Comparison of ENCODE assay signal across 15 cellular contexts in genomic region chr6:47278545-47278944, GRCh38. TPM values are rescaled to one million over a fixed set of nuclear protein-coding genes. Genes with fewer than 3 reads are reported as not detected.
A peak's percentile ranks its signal among the peaks of the same experiment; 100 is the strongest.
DNase-seq lines count a peak whose midpoint lies in the region; ATAC-seq and TF ChIP-seq lines count a peak whose summit lies in the region.
"Had no signal": no experiment of that assay in that cellular context is flagged by ENCODE, and none has a peak within 500 bp of the region (broad histone marks: within the 10 kb centered on the region; RNA-seq: fewer than 3 reads in every experiment).

No MANE protein-coding gene starts in this region.

- H3K27ac Mint-ChIP-seq in activated CD4-positive, alpha-beta memory T cell treated with anti-CD3 and anti-CD28 coated beads, Interleukin-2, amount 10 ng/mL, durations not matched to agents 7 days and 5 days: no peak overlapping the region
- H3K27ac Mint-ChIP-seq in activated T-cell treated with anti-CD3 and anti-CD28 coated beads, Interleukin-2, amount 50 U/mL, for 72 hours: no peak overlapping the region

- no peaks in the 10 kb centered on the region for H3K27me3 Mint-ChIP-seq in activated CD4-positive, alpha-beta memory T cell treated with anti-CD3 and anti-CD28 coated beads, Interleukin-2, amount 10 ng/mL, durations not matched to agents 7 days and 5 days
- no peaks in the 10 kb centered on the region for H3K27me3 Mint-ChIP-seq in activated T-cell treated with anti-CD3 and anti-CD28 coated beads, Interleukin-2, amount 50 U/mL, for 72 hours (ENCODE audit: low read depth)

- H3K4me3 ChIP-seq in AG09309 (ENCODE audit: control insufficient read depth, low read depth, low read length): no peak overlapping the region

- TF ChIP-seq CTCF in AG09309 (IDR thresholded peaks at IDR 0.05; ENCODE audit: control insufficient read depth, insufficient read depth, low read depth, low read length, missing control alignments): no peak

- no peaks in the 10 kb centered on the region for H3K4me1 Mint-ChIP-seq in activated CD4-positive, alpha-beta memory T cell treated with anti-CD3 and anti-CD28 coated beads, Interleukin-2, amount 10 ng/mL, durations not matched to agents 7 days and 5 days
- no peaks in the 10 kb centered on the region for H3K4me1 Mint-ChIP-seq in activated T-cell treated with anti-CD3 and anti-CD28 coated beads, Interleukin-2, amount 50 U/mL, for 72 hours (ENCODE audit: low read depth)

- CTCF ChIA-PET in activated CD4-positive, alpha-beta memory T cell treated with anti-CD3 and anti-CD28 coated beads, Interleukin-2, amount 10 ng/mL, durations not matched to agents 7 days and 5 days (lab: Charles Lee): no interaction called here

- DNase-seq in AG09309 (ENCODE audit: low read depth): peak; percentile 11
- DNase-seq in NOMO-1 (lab: John Stamatoyannopoulos, UW; ENCODE audit: unreplicated experiment in 2 of 2): peak; percentile 67 to 91
- DNase-seq in fibroblast of peridontal ligament (ENCODE audit: extremely low read depth): peak; percentile 64
- DNase-seq in activated CD4-positive, alpha-beta memory T cell treated with anti-CD3 and anti-CD28 coated beads, Interleukin-2, amount 10 ng/mL, durations not matched to agents 7 days and 5 days: no peak
- no peak for DNase-seq in activated T-cell treated with anti-CD3 and anti-CD28 coated beads, Interleukin-2, amount 50 U/mL, for 72 hours
- DNase-seq: activated CD4-positive, CD25-positive, alpha-beta regulatory T cell; BE2C; left ventricle myocardium superior; NCI-H2081 treated with DMSO at 0.1 percent for 48 hours; SHP77 treated with DMSO at 0.1 percent for 48 hours; stimulated activated CD4-positive, alpha-beta T cell treated with anti-CD3 and anti-CD28 coated beads, Interleukin-1b, Interleukin-23, amount 100 ng/mL, for 48 hours; stimulated activated naive CD4-positive, alpha-beta T cell treated with Interleukin-2 at 50 U/mL for 16 hours had no signal

- POLR2A ChIA-PET in activated CD4-positive, alpha-beta memory T cell treated with anti-CD3 and anti-CD28 coated beads, Interleukin-2, amount 10 ng/mL, durations not matched to agents 7 days and 5 days (lab: Charles Lee): no interaction called here

- peaks cover 3% of the 10 kb centered on the region for H3K9me3 Mint-ChIP-seq in activated CD4-positive, alpha-beta memory T cell treated with anti-CD3 and anti-CD28 coated beads, Interleukin-2, amount 10 ng/mL, durations not matched to agents 7 days and 5 days
- H3K9me3 Mint-ChIP-seq in activated T-cell treated with anti-CD3 and anti-CD28 coated beads, Interleukin-2, amount 50 U/mL, for 72 hours: no peaks in the 10 kb centered on the region

- ATAC-seq in GM19468 (IDR thresholded peaks at IDR 0.05; ENCODE audit: extremely low read depth, unreplicated experiment) (peak; percentile 46), GM21717 (IDR thresholded peaks at IDR 0.05; ENCODE audit: unreplicated experiment) (no peak), HG02852 (IDR thresholded peaks at IDR 0.05; ENCODE audit: unreplicated experiment) (no peak)
- no peak for ATAC-seq in activated T-cell treated with anti-CD3 and anti-CD28 coated beads, Interleukin-2, amount 50 U/mL, for 72 hours (replicated peaks in 1 of 2)
- ATAC-seq: left ventricle myocardium superior had no signal

- H3K4me3 Mint-ChIP-seq in activated CD4-positive, alpha-beta memory T cell treated with anti-CD3 and anti-CD28 coated beads, Interleukin-2, amount 10 ng/mL, durations not matched to agents 7 days and 5 days: no peak overlapping the region
- no peak overlapping the region for H3K4me3 Mint-ChIP-seq in activated T-cell treated with anti-CD3 and anti-CD28 coated beads, Interleukin-2, amount 50 U/mL, for 72 hours

- H3K36me3 Mint-ChIP-seq in activated CD4-positive, alpha-beta memory T cell treated with anti-CD3 and anti-CD28 coated beads, Interleukin-2, amount 10 ng/mL, durations not matched to agents 7 days and 5 days (ENCODE audit: low read depth): no peaks in the 10 kb centered on the region
- peaks cover 1 to 2% of the 10 kb centered on the region in 2 donors for H3K36me3 Mint-ChIP-seq in activated T-cell treated with anti-CD3 and anti-CD28 coated beads, Interleukin-2, amount 50 U/mL, for 72 hours (ENCODE audit: insufficient read depth in 2 of 2)

RNA-seq across cellular contexts. Expression of gene TNFRSF21, which starts 31.2 kb away (rescaled TPM):
- total RNA-seq in activated CD4-positive, alpha-beta memory T cell treated with anti-CD3 and anti-CD28 coated beads, Interleukin-2, amount 10 ng/mL, durations not matched to agents 7 days and 5 days: under 1 TPM in 1 of 2 experiments, not detected in 1; 0.18 TPM
- total RNA-seq in activated T-cell treated with anti-CD3 and anti-CD28 coated beads, Interleukin-2, amount 50 U/mL, for 72 hours: 1 to 10 TPM; 4.3 to 5.8 TPM

Comparison
In these comparisons a context has a peak if more than half of its experiments do, and no peak if none do; other contexts are left out.
1. DNase-seq: peak in AG09309 (single experiment), NOMO-1 (2 of 2) and fibroblast of peridontal ligament (single experiment); none in activated CD4-positive, alpha-beta memory T cell treated with anti-CD3 and anti-CD28 coated beads, Interleukin-2, amount 10 ng/mL, durations not matched to agents 7 days and 5 days (single experiment) and activated T-cell treated with anti-CD3 and anti-CD28 coated beads, Interleukin-2, amount 50 U/mL, for 72 hours (0 of 2).
2. RNA of gene TNFRSF21, which starts 31.2 kb away (total RNA-seq): 4.3 to 5.8 TPM in activated T-cell treated with anti-CD3 and anti-CD28 coated beads, Interleukin-2, amount 50 U/mL, for 72 hours; 0.18 TPM in activated CD4-positive, alpha-beta memory T cell treated with anti-CD3 and anti-CD28 coated beads, Interleukin-2, amount 10 ng/mL, durations not matched to agents 7 days and 5 days; every median in the first group is over 4 times any median in the second.